Comparison of ENCODE assay signal across 9 cellular contexts in the genomic region with DNA sequence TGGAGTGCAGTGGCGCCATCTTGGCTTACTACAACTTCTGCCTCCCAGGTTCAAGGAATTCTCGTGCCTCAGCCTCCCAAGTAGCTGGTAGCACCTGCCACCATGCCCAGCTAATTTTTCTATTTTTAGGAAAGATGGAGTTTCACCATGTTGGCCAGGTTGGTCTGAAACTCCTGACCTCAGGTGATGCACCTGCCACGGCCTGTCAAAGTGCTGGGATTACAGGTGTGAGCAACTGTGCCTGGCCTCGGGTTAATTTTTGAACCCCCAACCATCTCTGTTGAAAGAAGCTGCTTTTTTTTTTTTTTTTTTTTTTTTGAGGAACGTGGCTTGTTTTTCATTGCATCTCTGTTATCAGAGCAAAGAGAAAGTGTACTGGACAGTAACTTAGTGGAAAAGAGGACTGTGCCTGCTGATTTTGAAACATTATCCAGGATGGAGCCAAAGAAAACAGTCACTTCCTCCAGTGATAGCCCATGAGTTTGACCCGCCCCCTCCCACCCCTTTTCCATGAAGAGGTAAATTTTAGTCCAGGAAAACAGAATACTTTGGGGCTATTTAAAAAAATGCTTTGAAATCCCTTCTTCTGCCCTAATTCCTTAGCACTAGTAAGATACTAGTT. TPM values are rescaled to one million over a fixed set of nuclear protein-coding genes. Genes with fewer than 3 reads are reported as not detected.
A peak's percentile ranks its signal among the peaks of the same experiment; 100 is the strongest.
DNase-seq lines count a peak whose midpoint lies in the region; ATAC-seq, FAIRE-seq and TF ChIP-seq lines count a peak whose summit lies in the region.
"Had no signal": no experiment of that assay in that cellular context is flagged by ENCODE, and none has a peak within 500 bp of the region (broad histone marks: within the 10 kb centered on the region; RNA-seq: fewer than 3 reads in every experiment).

No MANE protein-coding gene starts in this region.

- H3K36me3 ChIP-seq in adipocyte (ENCODE audit: control insufficient read depth, insufficient read depth, low read length, severe bottlenecking) (no peaks in the 10 kb centered on the region), pancreas (no peaks in the 10 kb centered on the region)

- H3K4me3 ChIP-seq in adipocyte (ENCODE audit: low read length) (peak overlapping the region; percentile 40), pancreas (no peak overlapping the region)
- H3K4me3 ChIP-seq: A549 had no signal

- no peak for FAIRE-seq in pancreas (lab: Jason Lieb, UNC)
- FAIRE-seq: A549 had no signal

- 66 to 70% methylated on average over 6 of the region's 6 CpGs for WGBS in pancreas, 2 donors

- DNase-seq in A172 (ENCODE audit: low spot score) (peak; percentile 70), adipocyte (ENCODE audit: low read depth) (peak; percentile 61), fibroblast of peridontal ligament (ENCODE audit: extremely low read depth) (peak; percentile 45), pancreas (no peak), T-helper 9 cell (no peak), COR-L47 (lab: John Stamatoyannopoulos, UW) (no peak)
- DNase-seq in stimulated activated CD4-positive, alpha-beta T cell treated with anti-CD3 and anti-CD28 coated beads, Interleukin-4, amount 100 ng/mL, for 1 hour, result no peak

- intact Hi-C loops in pancreas (cut with DNase I), result no loop called here

- peak overlapping the region in 2 of 4 donors; percentile 60 to 73 for H3K27ac ChIP-seq in pancreas
- H3K27ac ChIP-seq: A549 had no signal

- H3K9ac ChIP-seq in adipocyte (ENCODE audit: low read length), result peak overlapping the region; percentile 38

- H3K4me1 ChIP-seq in adipocyte (ENCODE audit: control insufficient read depth, insufficient read depth, low read length) (peaks cover 85% of the 10 kb centered on the region), pancreas (peaks cover 0 to 41% (median 5%) of the 10 kb centered on the region in 3 donors)

- no peaks in the 10 kb centered on the region for H3K27me3 ChIP-seq in adipocyte (replicated peaks; ENCODE audit: control insufficient read depth, insufficient read depth, low read length)
- no peaks in the 10 kb centered on the region for H3K27me3 ChIP-seq in pancreas

- TF ChIP-seq CTCF in pancreas (IDR thresholded peaks at IDR 0.05), result no peak

- peak; percentile 57 to 66 (median 60) for ATAC-seq in pancreas
- ATAC-seq in HG02852 (IDR thresholded peaks at IDR 0.05; ENCODE audit: unreplicated experiment), result no peak
- ATAC-seq: A549 had no signal

- no peaks in the 10 kb centered on the region for H3K9me3 ChIP-seq in adipocyte (ENCODE audit: control insufficient read depth, low read length)
- H3K9me3 ChIP-seq in pancreas, result no peaks in the 10 kb centered on the region
- H3K9me3 ChIP-seq: A549 had no signal

RNA-seq across cellular contexts. Expression of gene WBP1L, which starts 38.3 kb away (rescaled TPM):
- 19.1 and 26.4 TPM in 2 replicates for total RNA-seq in A172 (2014; rRNA removed; shearing (Covaris generic))
- 10 to 100 TPM in 5 of 6 donors, 1 to 10 TPM in 1; 9.0 to 27.3 (median 12.1) TPM for total RNA-seq in pancreas
- polyA plus RNA-seq in pancreas, result 10 to 100 TPM; 10.5 to 11.0 TPM

RNA-seq across cellular contexts. Expression of gene CYP17A1, which starts 55.2 kb away (rescaled TPM):
- total RNA-seq in A172 (2014; rRNA removed; shearing (Covaris generic)), result not detected in 2 replicates
- 1 to 10 TPM in 1 of 6 donors, under 1 TPM in 4, not detected in 1; 0.12 to 6.4 (median 0.38) TPM for total RNA-seq in pancreas
- polyA plus RNA-seq in pancreas, result under 1 TPM; 0.11 to 0.35 TPM
- polyA plus RNA-seq: A549 had no signal

Comparison
In these comparisons a context has a peak if more than half of its experiments do, and no peak if none do; other contexts are left out.
1. DNase-seq: peak in A172 (single experiment), adipocyte (single experiment) and fibroblast of peridontal ligament (single experiment); none in pancreas (0 of 6), T-helper 9 cell (single experiment), stimulated activated CD4-positive, alpha-beta T cell treated with anti-CD3 and anti-CD28 coated beads, Interleukin-4, amount 100 ng/mL, for 1 hour (single experiment) and COR-L47 (single experiment).